Comparison of ENCODE assay signal across 11 cellular contexts in the genomic region with DNA sequence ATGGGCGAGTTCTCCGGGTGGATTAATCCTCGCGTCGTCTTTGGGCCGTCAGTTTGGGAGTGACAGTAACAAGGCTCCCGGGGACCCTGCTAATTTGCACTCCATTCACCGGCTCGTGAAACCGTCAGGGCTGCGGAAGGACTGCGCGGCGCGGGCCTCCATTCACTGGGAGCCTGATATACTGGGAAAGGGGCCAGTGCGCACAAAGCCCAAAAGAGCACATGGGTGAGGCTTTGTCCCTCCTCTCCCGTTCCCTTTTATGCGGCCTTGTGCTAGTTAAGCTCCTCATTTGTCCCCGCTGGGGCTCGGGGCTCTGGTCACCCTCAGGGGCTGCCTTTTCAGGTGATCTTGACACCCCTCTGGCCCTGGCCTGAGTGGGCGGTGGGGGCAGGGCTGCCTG.
"Had no signal": no experiment of that assay in that cellular context is flagged by ENCODE, and none has a peak within 500 bp of the region (broad histone marks: within the 10 kb centered on the region; RNA-seq: fewer than 3 reads in every experiment).

No MANE protein-coding gene starts in this region.

- ATAC-seq: esophagus mucosa; stimulated activated effector memory CD8-positive, alpha-beta T cell treated with anti-CD3 and anti-CD28 coated beads, Interleukin-12 subunit alpha, Interleukin-12 subunit beta, amount 100 ng/mL, for 72 hours had no signal

- H2AFZ ChIP-seq: parathyroid adenoma had no signal

- H3K27ac Mint-ChIP-seq: activated naive CD8-positive, alpha-beta T cell treated with anti-CD3 and anti-CD28 coated beads for 36 hours; activated T-helper 1 cell treated with anti-CD3 and anti-CD28 coated beads, Interleukin-12 subunit alpha, Interleukin-12 subunit beta, Interleukin-2, Interleukin-4 antibody, amounts not matched to agents 30 ng/mL and 10 ng/mL and 1 ng/mL, durations not matched to agents 14 hours and 24 hours and 36 hours; nephron progenitor cell; stimulated activated effector memory CD8-positive, alpha-beta T cell treated with anti-CD3 and anti-CD28 coated beads, Interleukin-12 subunit alpha, Interleukin-12 subunit beta, amount 100 ng/mL, for 72 hours had no signal

- H3K4me3 ChIP-seq: breast epithelium, thyroid gland had no signal

- H3K36me3 ChIP-seq: breast epithelium, thyroid gland had no signal

- H3K4me3 Mint-ChIP-seq: activated naive CD8-positive, alpha-beta T cell treated with anti-CD3 and anti-CD28 coated beads for 36 hours; activated T-helper 1 cell treated with anti-CD3 and anti-CD28 coated beads, Interleukin-12 subunit alpha, Interleukin-12 subunit beta, Interleukin-2, Interleukin-4 antibody, amounts not matched to agents 30 ng/mL and 10 ng/mL and 1 ng/mL, durations not matched to agents 14 hours and 24 hours and 36 hours; nephron progenitor cell; stimulated activated effector memory CD8-positive, alpha-beta T cell treated with anti-CD3 and anti-CD28 coated beads, Interleukin-12 subunit alpha, Interleukin-12 subunit beta, amount 100 ng/mL, for 72 hours had no signal

- H3K27me3 ChIP-seq: thyroid gland had no signal

- H3K36me3 Mint-ChIP-seq: activated naive CD8-positive, alpha-beta T cell treated with anti-CD3 and anti-CD28 coated beads for 36 hours; stimulated activated effector memory CD8-positive, alpha-beta T cell treated with anti-CD3 and anti-CD28 coated beads, Interleukin-12 subunit alpha, Interleukin-12 subunit beta, amount 100 ng/mL, for 72 hours had no signal

- DNase-seq: activated CD4-positive, CD25-positive, alpha-beta regulatory T cell treated with anti-CD3 and anti-CD28 coated beads, Interleukin-2, amount 50 U/mL, for 72 hours; activated naive CD8-positive, alpha-beta T cell treated with anti-CD3 and anti-CD28 coated beads for 36 hours; nephron progenitor cell; T-helper 1 cell; T1000; thyroid gland had no signal

- H3K9me3 ChIP-seq: breast epithelium, thyroid gland had no signal

- H3K27ac ChIP-seq: breast epithelium, parathyroid adenoma, thyroid gland had no signal

- H3K27me3 Mint-ChIP-seq: activated naive CD8-positive, alpha-beta T cell treated with anti-CD3 and anti-CD28 coated beads for 36 hours had no signal

- H3K9ac ChIP-seq: parathyroid adenoma had no signal

- H3K4me1 ChIP-seq: breast epithelium, parathyroid adenoma had no signal

- H3K4me1 Mint-ChIP-seq: activated naive CD8-positive, alpha-beta T cell treated with anti-CD3 and anti-CD28 coated beads for 36 hours; stimulated activated effector memory CD8-positive, alpha-beta T cell treated with anti-CD3 and anti-CD28 coated beads, Interleukin-12 subunit alpha, Interleukin-12 subunit beta, amount 100 ng/mL, for 72 hours had no signal

- H3K9me3 Mint-ChIP-seq: activated naive CD8-positive, alpha-beta T cell treated with anti-CD3 and anti-CD28 coated beads for 36 hours; activated T-helper 1 cell treated with anti-CD3 and anti-CD28 coated beads, Interleukin-12 subunit alpha, Interleukin-12 subunit beta, Interleukin-2, Interleukin-4 antibody, amounts not matched to agents 30 ng/mL and 10 ng/mL and 1 ng/mL, durations not matched to agents 14 hours and 24 hours and 36 hours; nephron progenitor cell; stimulated activated effector memory CD8-positive, alpha-beta T cell treated with anti-CD3 and anti-CD28 coated beads, Interleukin-12 subunit alpha, Interleukin-12 subunit beta, amount 100 ng/mL, for 72 hours had no signal
